11 cellular contexts compared by ENCODE assay signal in the genomic region with DNA sequence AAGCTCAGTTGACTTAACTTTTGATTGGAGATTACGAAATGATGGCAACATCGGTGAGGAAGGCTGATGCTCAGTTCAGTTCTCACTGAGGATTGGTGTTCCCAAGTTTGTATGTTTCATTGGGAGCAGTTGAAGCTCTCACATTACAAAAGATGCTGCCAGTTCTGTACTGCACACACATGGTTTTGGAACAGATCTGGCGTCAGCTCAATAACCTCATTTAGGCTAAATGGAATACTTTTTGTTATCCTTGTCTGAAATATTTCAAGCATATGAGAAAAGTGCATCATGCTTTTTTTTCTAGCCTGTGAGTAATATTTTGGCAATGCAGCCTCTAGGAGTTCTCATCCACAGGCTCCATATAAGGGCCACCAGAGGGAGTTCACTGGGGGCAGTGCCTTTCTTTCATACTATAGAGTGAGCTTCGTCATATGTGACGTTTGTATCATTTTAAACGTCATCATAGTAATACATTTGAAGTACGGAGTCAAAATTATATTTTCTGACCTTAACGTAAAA. TPM values are rescaled to one million over a fixed set of nuclear protein-coding genes. Genes with fewer than 3 reads are reported as not detected.
DNase-seq lines count a peak whose midpoint lies in the region; ATAC-seq and TF ChIP-seq lines count a peak whose summit lies in the region.
"Had no signal": no experiment of that assay in that cellular context is flagged by ENCODE, and none has a peak within 500 bp of the region (broad histone marks: within the 10 kb centered on the region; RNA-seq: fewer than 3 reads in every experiment).

No MANE protein-coding gene starts in this region.

- H3K4me1 ChIP-seq in ACC112 (ENCODE audit: control insufficient read depth, insufficient read depth, low read length, unreplicated experiment) (peaks cover 12% of the 10 kb centered on the region), left lung (no peaks in the 10 kb centered on the region)

- DNase-seq in Jurkat, Clone E6-1 (ENCODE audit: low read depth, low spot score) = peak; percentile 5
- DNase-seq in coronary artery (ENCODE audit: low spot score) (no peak), left lung (no peak)
- no peak for DNase-seq in stimulated activated naive CD4-positive, alpha-beta T cell treated with Interleukin-2 at 50 U/mL for 16 hours (lab: John Stamatoyannopoulos, UW)
- DNase-seq: effector CD8-positive, alpha-beta T cell; NCI-H1105 treated with DMSO at 0.1 percent for 48 hours had no signal

- ATAC-seq in left lung (peak; percentile 40), GM21619 (IDR thresholded peaks at IDR 0.05; ENCODE audit: unreplicated experiment) (no peak), HG02610 (IDR thresholded peaks at IDR 0.05; ENCODE audit: unreplicated experiment) (no peak), GM19351 (IDR thresholded peaks at IDR 0.05; ENCODE audit: unreplicated experiment) (no peak)

- H3K4me3 ChIP-seq in ACC112 (ENCODE audit: low read depth, low read length) (peak overlapping the region; percentile 54), coronary artery (peak overlapping the region; percentile 51), left lung (no peak overlapping the region)
- no peak overlapping the region for H3K4me3 ChIP-seq in Jurkat, Clone E6-1 (ENCODE audit: low read length)
- H3K4me3 ChIP-seq: BLaER1 treated with 17β-estradiol and CSF1 and Interleukin-3, amounts not matched to agents 10 nM and 100 nM had no signal

- H2AFZ ChIP-seq in ACC112 (ENCODE audit: low read length, unreplicated experiment) = no peak overlapping the region

- H3K27ac ChIP-seq in ACC112 (ENCODE audit: low read depth, low read length) (peak overlapping the region; percentile 78), coronary artery (peak overlapping the region; percentile 52 to 85), left lung (peak overlapping the region in 1 of 2 donors; percentile 69)
- H3K27ac ChIP-seq: BLaER1 treated with 17β-estradiol and CSF1 and Interleukin-3, amounts not matched to agents 10 nM and 100 nM had no signal

- H3K27me3 ChIP-seq in ACC112 (ENCODE audit: insufficient read depth, low read length) (peaks cover 17% of the 10 kb centered on the region; the same call in 1 of the 2 replicates), left lung (peaks cover 0 to 15% of the 10 kb centered on the region in 2 donors)
- H3K27me3 ChIP-seq: BLaER1 treated with 17β-estradiol and CSF1 and Interleukin-3, amounts not matched to agents 10 nM and 100 nM had no signal

- TF ChIP-seq CTCF in coronary artery (IDR thresholded peaks at IDR 0.05) (no peak), left lung (IDR thresholded peaks at IDR 0.05) (no peak)

- H3K79me2 ChIP-seq in ACC112 (ENCODE audit: control insufficient read depth, insufficient read depth, low read length, unreplicated experiment) = no peaks in the 10 kb centered on the region

- intact Hi-C loops in left lung (cut with DNase I) = no loop called here

- H3K36me3 ChIP-seq in ACC112 (ENCODE audit: insufficient read depth, low read length) = no peaks in the 10 kb centered on the region
- no peaks in the 10 kb centered on the region for H3K36me3 ChIP-seq in left lung
- H3K36me3 ChIP-seq: BLaER1 treated with 17β-estradiol and CSF1 and Interleukin-3, amounts not matched to agents 10 nM and 100 nM had no signal

- no peaks in the 10 kb centered on the region for H3K9me3 ChIP-seq in left lung
- H3K9me3 ChIP-seq: BLaER1 treated with 17β-estradiol and CSF1 and Interleukin-3, amounts not matched to agents 10 nM and 100 nM had no signal

RNA-seq across cellular contexts. Expression of gene ENPEP, which starts 4.1 kb away (rescaled TPM):
- 0.52 TPM for polyA plus RNA-seq in Jurkat, Clone E6-1 (2012; ENCODE audit: insufficient read depth, insufficient read length)
- 1 to 10 TPM; 7.3 to 8.5 TPM for total RNA-seq in left lung

Comparison
In these comparisons a context has a peak if more than half of its experiments do, and no peak if none do; other contexts are left out.
1. H3K4me3 ChIP-seq: peak in ACC112 (single experiment) and coronary artery (single experiment); none in Jurkat, Clone E6-1 (single experiment) and left lung (0 of 2).